ENCODE assay signal across 8 cellular contexts in the genomic region with DNA sequence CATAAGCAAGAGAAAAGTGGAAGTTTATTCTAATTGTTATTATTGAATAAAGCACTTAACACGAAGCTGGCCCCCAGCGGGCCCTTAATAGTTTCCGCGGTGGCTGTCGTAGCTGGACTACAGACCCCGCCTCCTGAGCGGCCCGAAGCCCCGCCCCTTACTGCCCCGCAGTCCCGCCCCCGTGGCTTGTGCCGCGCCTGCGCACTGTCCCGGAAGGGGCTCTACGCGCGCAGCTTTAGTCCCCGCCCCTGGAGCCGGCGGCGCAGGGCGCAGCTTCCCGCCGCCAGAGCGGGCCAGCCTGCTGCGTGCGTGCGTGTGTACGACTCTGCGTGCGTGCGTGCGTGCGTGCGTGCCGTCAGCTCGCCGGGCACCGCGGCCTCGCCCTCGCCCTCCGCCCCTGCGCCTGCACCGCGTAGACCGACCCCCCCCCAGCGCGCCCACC.
DNase-seq lines count a peak whose midpoint lies in the region; ATAC-seq and TF ChIP-seq lines count a peak whose summit lies in the region.

A gene with protein sequence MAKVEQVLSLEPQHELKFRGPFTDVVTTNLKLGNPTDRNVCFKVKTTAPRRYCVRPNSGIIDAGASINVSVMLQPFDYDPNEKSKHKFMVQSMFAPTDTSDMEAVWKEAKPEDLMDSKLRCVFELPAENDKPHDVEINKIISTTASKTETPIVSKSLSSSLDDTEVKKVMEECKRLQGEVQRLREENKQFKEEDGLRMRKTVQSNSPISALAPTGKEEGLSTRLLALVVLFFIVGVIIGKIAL (plus strand): TSS at position 348 of the 442 bp plus-strand sequence. CDS start 231 bp downstream, outside the sequence.

- peak within 1 kb of the TSS; percentile 55 for H3K4me3 ChIP-seq in AG09309 (ENCODE audit: control insufficient read depth, low read depth, low read length)

- no peak for TF ChIP-seq CTCF in AG09309 (IDR thresholded peaks at IDR 0.05; ENCODE audit: control insufficient read depth, insufficient read depth, low read depth, low read length, missing control alignments)

- H3K27ac ChIP-seq in caudate nucleus (ENCODE audit: low read depth, low read length) = peak within 1 kb of the TSS; percentile 86

- ATAC-seq in GM19023 (IDR thresholded peaks at IDR 0.05; ENCODE audit: unreplicated experiment) (peak; percentile 97), HG03196 (IDR thresholded peaks at IDR 0.05; ENCODE audit: unreplicated experiment) (peak; percentile 95)

- DNase-seq in AG09309 (ENCODE audit: low read depth) (peak; percentile 86), NCI-H226 (peak; percentile 92), caudate nucleus (lab: John Stamatoyannopoulos, UW) (peak; percentile 35 to 97 (median 92)), iris pigment epithelial cell (ENCODE audit: low read depth) (peak; percentile 95)
- peak; percentile 90 to 97 (median 94) for DNase-seq in activated CD4-positive, CD25-positive, alpha-beta regulatory T cell (lab: John Stamatoyannopoulos, UW)
- peak; percentile 92 to 94 for DNase-seq in stimulated activated CD4-positive, alpha-beta T cell treated with anti-CD3 and anti-CD28 coated beads, Interleukin-12 subunit alpha, Interleukin-12 subunit beta, amount 100 ng/mL, for 24 hours (ENCODE audit: low read depth in 2 of 2)

Comparison
In these comparisons a context has a peak if more than half of its experiments do, and no peak if none do; other contexts are left out.
1. Peak in every context shown above with its lines: DNase-seq, ATAC-seq, H3K4me3 ChIP-seq and H3K27ac ChIP-seq.